ENCODE assay signal across 1 cellular context in the genomic region with DNA sequence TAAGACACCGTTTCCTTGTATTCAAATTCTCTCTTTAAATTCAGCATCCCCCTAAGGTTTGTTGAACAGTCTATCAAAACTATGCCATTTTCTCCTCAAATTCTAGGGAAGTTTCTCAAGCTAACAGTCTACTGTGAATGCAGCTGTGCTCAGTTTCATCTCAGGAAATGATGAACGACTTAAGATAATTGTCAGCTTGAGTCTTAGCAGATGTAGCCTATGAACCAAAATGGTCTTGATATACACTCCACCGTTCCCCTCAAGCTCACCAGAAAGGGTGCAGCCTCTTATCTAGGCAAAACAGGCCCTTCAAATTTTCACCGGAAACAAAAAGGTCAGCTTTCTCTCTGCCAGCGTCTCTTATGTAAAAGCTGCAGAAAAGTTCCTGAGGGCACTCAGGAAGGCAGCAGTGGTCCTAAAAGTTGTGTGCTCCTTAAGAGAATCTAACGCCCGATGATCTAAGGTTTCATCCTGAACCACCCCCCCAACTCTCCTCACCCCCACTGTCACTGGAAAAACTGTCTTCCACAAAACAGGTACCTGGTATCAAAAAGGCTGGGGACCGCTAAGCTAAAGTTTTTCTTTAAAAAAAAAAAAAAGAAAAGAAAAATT.
TF ChIP-seq lines count a peak whose summit lies in the region.

No MANE protein-coding gene starts in this region.

TF ChIP-seq in K562, 482 proteins besides CTCF, POLR2A, EP300 and RAD21 (continued from another document and continues in another):
- peak; percentile 48; the same call in 1 of the 2 replicates for TF ChIP-seq TFAP4 (CRISPR knock-in tag; IDR thresholded peaks at IDR 0.05; ENCODE audit: borderline replicate concordance)
- no peak for TF ChIP-seq ZNF24 (IDR thresholded peaks at IDR 0.05)
- no peak for TF ChIP-seq HMBOX1 (IDR thresholded peaks at IDR 0.05)
- no peak for TF ChIP-seq TSC22D4 (tag; IDR thresholded peaks at IDR 0.05)
- TF ChIP-seq KLF1 (tag; IDR thresholded peaks at IDR 0.05): no peak
- TF ChIP-seq, protein P1, sequence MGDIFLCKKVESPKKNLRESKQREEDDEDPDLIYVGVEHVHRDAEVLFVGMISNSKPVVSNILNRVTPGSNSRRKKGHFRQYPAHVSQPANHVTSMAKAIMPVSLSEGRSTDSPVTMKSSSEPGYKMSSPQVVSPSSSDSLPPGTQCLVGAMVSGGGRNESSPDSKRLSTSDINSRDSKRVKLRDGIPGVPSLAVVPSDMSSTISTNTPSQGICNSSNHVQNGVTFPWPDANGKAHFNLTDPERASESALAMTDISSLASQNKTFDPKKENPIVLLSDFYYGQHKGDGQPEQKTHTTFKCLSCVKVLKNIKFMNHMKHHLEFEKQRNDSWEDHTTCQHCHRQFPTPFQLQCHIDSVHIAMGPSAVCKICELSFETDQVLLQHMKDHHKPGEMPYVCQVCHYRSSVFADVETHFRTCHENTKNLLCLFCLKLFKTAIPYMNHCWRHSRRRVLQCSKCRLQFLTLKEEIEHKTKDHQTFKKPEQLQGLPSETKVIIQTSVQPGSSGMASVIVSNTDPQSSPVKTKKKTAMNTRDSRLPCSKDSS (IDR thresholded peaks at IDR 0.05; ENCODE audit: low read depth, partially characterized antibody): no peak
- TF ChIP-seq, protein P2, sequence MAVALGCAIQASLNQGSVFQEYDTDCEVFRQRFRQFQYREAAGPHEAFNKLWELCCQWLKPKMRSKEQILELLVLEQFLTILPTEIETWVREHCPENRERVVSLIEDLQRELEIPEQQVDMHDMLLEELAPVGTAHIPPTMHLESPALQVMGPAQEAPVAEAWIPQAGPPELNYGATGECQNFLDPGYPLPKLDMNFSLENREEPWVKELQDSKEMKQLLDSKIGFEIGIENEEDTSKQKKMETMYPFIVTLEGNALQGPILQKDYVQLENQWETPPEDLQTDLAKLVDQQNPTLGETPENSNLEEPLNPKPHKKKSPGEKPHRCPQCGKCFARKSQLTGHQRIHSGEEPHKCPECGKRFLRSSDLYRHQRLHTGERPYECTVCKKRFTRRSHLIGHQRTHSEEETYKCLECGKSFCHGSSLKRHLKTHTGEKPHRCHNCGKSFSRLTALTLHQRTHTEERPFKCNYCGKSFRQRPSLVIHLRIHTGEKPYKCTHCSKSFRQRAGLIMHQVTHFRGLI (CRISPR knock-in tag; IDR thresholded peaks at IDR 0.05): no peak
- TF ChIP-seq CREB1 (IDR thresholded peaks at IDR 0.05): peak; percentile 52; the same call in 1 of the 2 replicates
- no peak; the same call in 1 of the 2 replicates for TF ChIP-seq CREB1 (CRISPR knock-in tag; IDR thresholded peaks at IDR 0.05)
- no peak for TF ChIP-seq PURB (CRISPR knock-in tag; IDR thresholded peaks at IDR 0.05; ENCODE audit: low read depth)
- TF ChIP-seq, protein P3, sequence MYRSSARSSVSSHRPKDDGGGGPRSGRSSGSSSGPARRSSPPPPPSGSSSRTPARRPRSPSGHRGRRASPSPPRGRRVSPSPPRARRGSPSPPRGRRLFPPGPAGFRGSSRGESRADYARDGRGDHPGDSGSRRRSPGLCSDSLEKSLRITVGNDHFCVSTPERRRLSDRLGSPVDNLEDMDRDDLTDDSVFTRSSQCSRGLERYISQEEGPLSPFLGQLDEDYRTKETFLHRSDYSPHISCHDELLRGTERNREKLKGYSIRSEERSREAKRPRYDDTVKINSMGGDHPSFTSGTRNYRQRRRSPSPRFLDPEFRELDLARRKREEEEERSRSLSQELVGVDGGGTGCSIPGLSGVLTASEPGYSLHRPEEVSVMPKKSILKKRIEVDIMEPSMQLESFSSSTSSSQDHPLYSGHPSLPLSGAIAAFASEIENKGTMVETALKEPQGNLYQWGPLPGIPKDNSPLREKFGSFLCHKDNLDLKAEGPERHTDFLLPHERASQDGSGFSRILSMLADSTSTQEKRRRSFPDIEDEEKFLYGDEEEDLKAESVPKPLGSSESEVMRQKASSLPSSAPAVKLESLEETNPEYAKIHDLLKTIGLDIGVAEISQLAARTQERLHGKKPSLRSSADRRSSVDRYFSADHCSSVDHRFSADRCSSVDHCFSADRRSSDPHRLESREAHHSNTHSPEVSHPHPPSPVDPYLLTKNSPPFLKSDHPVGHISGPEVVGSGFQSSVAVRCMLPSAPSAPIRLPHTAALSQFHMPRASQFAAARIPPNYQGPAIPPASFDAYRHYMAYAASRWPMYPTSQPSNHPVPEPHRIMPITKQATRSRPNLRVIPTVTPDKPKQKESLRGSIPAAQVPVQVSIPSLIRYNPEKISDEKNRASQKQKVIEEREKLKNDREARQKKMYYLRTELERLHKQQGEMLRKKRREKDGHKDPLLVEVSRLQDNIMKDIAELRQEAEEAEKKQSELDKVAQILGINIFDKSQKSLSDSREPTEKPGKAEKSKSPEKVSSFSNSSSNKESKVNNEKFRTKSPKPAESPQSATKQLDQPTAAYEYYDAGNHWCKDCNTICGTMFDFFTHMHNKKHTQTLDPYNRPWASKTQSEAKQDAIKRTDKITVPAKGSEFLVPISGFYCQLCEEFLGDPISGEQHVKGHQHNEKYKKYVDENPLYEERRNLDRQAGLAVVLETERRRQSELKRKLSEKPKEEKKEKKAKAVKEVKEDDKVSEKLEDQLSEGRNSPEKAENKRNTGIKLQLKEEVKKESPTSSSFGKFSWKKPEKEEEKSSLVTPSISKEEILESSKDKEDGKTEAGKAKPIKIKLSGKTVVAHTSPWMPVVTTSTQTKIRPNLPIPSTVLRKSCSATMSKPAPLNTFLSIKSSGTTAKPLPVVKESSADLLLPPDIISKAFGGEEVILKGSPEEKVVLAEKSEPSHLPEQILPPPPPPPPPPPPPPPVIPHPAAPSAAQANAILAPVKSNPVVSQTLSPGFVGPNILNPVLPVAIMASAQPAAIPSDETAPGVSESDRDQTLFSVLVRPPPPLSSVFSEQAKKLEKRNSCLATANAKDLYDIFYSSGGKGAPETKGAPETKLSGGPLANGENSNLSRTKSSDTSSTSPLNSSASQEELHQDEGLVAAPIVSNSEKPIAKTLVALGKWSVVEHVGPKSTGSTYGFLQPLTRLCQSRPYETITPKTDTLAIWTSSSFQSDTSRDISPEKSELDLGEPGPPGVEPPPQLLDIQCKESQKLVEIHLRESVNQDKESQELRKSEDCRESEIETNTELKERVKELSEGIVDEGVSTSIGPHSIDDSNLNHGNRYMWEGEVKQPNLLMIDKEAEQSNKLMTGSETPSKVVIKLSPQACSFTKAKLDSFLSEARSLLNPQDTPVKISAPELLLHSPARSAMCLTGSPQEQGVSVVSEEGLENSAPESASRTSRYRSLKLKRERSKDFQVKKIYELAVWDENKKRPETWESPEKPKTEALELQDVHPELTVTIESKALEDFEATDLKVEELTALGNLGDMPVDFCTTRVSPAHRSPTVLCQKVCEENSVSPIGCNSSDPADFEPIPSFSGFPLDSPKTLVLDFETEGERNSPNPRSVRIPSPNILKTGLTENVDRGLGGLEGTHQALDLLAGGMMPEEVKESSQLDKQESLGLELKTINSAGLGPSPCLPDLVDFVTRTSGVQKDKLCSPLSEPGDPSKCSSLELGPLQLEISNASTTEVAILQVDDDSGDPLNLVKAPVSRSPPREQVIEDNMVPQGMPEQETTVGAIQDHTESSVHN (IDR thresholded peaks at IDR 0.05; ENCODE audit: borderline replicate concordance in 1 of 2, low read depth in 1 of 2): no peak
- no peak for TF ChIP-seq ZNF253 (CRISPR knock-in tag; conservative IDR thresholded peaks at IDR 0.05)
- no peak for TF ChIP-seq ZNF668 (CRISPR knock-in tag; IDR thresholded peaks at IDR 0.05)
- no peak for TF ChIP-seq ATF1 (CRISPR knock-in tag; IDR thresholded peaks at IDR 0.05)
- no peak; the same call in 1 of the 2 replicates for TF ChIP-seq ATF1 (tag; IDR thresholded peaks at IDR 0.05)
- no peak for TF ChIP-seq CBX2 (IDR thresholded peaks at IDR 0.05; ENCODE audit: insufficient read depth, low read length, poor library complexity, severe bottlenecking)
- TF ChIP-seq GABPB1 (CRISPR knock-in tag; IDR thresholded peaks at IDR 0.05): 0 out of 2 replicates have a peak, but pooled peaks have one; percentile 45
- TF ChIP-seq, protein P4, sequence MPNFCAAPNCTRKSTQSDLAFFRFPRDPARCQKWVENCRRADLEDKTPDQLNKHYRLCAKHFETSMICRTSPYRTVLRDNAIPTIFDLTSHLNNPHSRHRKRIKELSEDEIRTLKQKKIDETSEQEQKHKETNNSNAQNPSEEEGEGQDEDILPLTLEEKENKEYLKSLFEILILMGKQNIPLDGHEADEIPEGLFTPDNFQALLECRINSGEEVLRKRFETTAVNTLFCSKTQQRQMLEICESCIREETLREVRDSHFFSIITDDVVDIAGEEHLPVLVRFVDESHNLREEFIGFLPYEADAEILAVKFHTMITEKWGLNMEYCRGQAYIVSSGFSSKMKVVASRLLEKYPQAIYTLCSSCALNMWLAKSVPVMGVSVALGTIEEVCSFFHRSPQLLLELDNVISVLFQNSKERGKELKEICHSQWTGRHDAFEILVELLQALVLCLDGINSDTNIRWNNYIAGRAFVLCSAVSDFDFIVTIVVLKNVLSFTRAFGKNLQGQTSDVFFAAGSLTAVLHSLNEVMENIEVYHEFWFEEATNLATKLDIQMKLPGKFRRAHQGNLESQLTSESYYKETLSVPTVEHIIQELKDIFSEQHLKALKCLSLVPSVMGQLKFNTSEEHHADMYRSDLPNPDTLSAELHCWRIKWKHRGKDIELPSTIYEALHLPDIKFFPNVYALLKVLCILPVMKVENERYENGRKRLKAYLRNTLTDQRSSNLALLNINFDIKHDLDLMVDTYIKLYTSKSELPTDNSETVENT (CRISPR knock-in tag; IDR thresholded peaks at IDR 0.05): no peak
- no peak for TF ChIP-seq CREBBP (IDR thresholded peaks at IDR 0.05; ENCODE audit: low read depth, low read length)
- TF ChIP-seq JUND (IDR thresholded peaks at IDR 0.05; ENCODE audit: borderline replicate concordance, low read depth, low read length): peak; percentile 67; the same call in 1 of the 2 replicates
- peak; percentile 51; the same call in 1 of the 3 replicates for TF ChIP-seq JUND (tag; IDR thresholded peaks at IDR 0.05; ENCODE audit: borderline replicate concordance, low read depth, low read length)
- TF ChIP-seq KLF13 (tag; IDR thresholded peaks at IDR 0.05; ENCODE audit: borderline replicate concordance, low read depth): no peak
- TF ChIP-seq HMGXB4 (CRISPR knock-in tag; IDR thresholded peaks at IDR 0.05): no peak
- TF ChIP-seq BCL6 (CRISPR knock-in tag; IDR thresholded peaks at IDR 0.05): no peak
- peak; percentile 33; the same call in 1 of the 2 replicates for TF ChIP-seq ZKSCAN1 (IDR thresholded peaks at IDR 0.05; ENCODE audit: low read depth, low read length)
- peak; percentile 75; the same call in 1 of the 2 replicates for TF ChIP-seq NCOA1 (IDR thresholded peaks at IDR 0.05; ENCODE audit: low read depth)
- TF ChIP-seq MAZ (CRISPR knock-in tag; conservative IDR thresholded peaks at IDR 0.05 in 1 of 2, IDR thresholded peaks at IDR 0.05 in 1 of 2): peak in 1 of 2 experiments; percentile 34; a peak in 1 of 4 replicates
- TF ChIP-seq, protein P5, sequence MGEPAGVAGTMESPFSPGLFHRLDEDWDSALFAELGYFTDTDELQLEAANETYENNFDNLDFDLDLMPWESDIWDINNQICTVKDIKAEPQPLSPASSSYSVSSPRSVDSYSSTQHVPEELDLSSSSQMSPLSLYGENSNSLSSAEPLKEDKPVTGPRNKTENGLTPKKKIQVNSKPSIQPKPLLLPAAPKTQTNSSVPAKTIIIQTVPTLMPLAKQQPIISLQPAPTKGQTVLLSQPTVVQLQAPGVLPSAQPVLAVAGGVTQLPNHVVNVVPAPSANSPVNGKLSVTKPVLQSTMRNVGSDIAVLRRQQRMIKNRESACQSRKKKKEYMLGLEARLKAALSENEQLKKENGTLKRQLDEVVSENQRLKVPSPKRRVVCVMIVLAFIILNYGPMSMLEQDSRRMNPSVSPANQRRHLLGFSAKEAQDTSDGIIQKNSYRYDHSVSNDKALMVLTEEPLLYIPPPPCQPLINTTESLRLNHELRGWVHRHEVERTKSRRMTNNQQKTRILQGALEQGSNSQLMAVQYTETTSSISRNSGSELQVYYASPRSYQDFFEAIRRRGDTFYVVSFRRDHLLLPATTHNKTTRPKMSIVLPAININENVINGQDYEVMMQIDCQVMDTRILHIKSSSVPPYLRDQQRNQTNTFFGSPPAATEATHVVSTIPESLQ (CRISPR knock-in tag; IDR thresholded peaks at IDR 0.05): 0 out of 2 replicates have a peak, but pooled peaks have one; percentile 53
- TF ChIP-seq NCOR1 (IDR thresholded peaks at IDR 0.05): peak; percentile 97
- TF ChIP-seq DDX20 (tag; IDR thresholded peaks at IDR 0.05; ENCODE audit: low read depth): no peak
- TF ChIP-seq SAFB (IDR thresholded peaks at IDR 0.05; ENCODE audit: borderline replicate concordance, low read depth, low read length): no peak
- no peak for TF ChIP-seq MCM3 (IDR thresholded peaks at IDR 0.05)
- TF ChIP-seq, protein P6, sequence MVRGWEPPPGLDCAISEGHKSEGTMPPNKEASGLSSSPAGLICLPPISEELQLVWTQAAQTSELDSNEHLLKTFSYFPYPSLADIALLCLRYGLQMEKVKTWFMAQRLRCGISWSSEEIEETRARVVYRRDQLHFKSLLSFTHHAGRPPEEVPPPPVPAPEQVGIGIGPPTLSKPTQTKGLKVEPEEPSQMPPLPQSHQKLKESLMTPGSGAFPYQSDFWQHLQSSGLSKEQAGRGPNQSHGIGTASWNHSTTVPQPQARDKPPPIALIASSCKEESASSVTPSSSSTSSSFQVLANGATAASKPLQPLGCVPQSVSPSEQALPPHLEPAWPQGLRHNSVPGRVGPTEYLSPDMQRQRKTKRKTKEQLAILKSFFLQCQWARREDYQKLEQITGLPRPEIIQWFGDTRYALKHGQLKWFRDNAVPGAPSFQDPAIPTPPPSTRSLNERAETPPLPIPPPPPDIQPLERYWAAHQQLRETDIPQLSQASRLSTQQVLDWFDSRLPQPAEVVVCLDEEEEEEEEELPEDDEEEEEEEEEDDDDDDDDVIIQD (CRISPR knock-in tag; IDR thresholded peaks at IDR 0.05): no peak
- no peak for TF ChIP-seq ZNF354B (CRISPR knock-in tag; IDR thresholded peaks at IDR 0.05)
- no peak for TF ChIP-seq FOS (IDR thresholded peaks at IDR 0.05; ENCODE audit: extremely low read depth, insufficient read length)
